1 cellular context compared by ENCODE assay signal in the genomic region with DNA sequence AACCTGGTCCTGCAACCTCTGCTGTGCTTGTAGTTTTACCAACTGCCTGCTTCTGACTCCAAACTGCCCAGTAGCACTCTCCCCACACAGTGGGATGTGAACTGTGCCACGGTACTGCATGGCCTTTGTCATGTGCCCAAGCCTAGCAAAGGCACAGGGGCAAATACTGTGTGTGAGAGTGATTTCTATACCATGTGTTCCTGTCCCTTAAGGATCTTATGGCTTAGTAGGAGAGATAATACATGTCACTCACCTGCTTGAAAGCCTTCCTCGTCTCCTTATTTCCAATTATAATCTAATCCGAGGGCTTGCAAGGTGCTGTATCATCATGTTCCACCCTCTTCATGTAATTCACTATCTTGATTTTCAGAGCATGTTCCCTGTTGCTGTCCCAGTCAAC.
TF ChIP-seq lines count a peak whose summit lies in the region.

No MANE protein-coding gene starts in this region.

TF ChIP-seq in WTC11, 78 proteins besides CTCF, POLR2A, EP300 and RAD21 (continued from another document):
- TF ChIP-seq, protein P1, sequence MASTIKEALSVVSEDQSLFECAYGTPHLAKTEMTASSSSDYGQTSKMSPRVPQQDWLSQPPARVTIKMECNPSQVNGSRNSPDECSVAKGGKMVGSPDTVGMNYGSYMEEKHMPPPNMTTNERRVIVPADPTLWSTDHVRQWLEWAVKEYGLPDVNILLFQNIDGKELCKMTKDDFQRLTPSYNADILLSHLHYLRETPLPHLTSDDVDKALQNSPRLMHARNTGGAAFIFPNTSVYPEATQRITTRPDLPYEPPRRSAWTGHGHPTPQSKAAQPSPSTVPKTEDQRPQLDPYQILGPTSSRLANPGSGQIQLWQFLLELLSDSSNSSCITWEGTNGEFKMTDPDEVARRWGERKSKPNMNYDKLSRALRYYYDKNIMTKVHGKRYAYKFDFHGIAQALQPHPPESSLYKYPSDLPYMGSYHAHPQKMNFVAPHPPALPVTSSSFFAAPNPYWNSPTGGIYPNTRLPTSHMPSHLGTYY (CRISPR knock-in tag; IDR thresholded peaks at IDR 0.05) = no peak
- TF ChIP-seq CREM (CRISPR knock-in tag; IDR thresholded peaks at IDR 0.05) (no peak), ZNF219 (CRISPR knock-in tag; IDR thresholded peaks at IDR 0.05; ENCODE audit: borderline replicate concordance) (no peak), FOXJ3 (CRISPR knock-in tag; IDR thresholded peaks at IDR 0.05; ENCODE audit: borderline replicate concordance) (no peak), KAT7 (CRISPR knock-in tag; IDR thresholded peaks at IDR 0.05; ENCODE audit: borderline replicate concordance) (no peak), FOXP1 (CRISPR knock-in tag; IDR thresholded peaks at IDR 0.05; ENCODE audit: borderline replicate concordance) (no peak), ZBTB21 (CRISPR knock-in tag; IDR thresholded peaks at IDR 0.05; ENCODE audit: borderline replicate concordance) (no peak), NR2C2 (CRISPR knock-in tag; IDR thresholded peaks at IDR 0.05) (no peak)
- TF ChIP-seq, protein P2, sequence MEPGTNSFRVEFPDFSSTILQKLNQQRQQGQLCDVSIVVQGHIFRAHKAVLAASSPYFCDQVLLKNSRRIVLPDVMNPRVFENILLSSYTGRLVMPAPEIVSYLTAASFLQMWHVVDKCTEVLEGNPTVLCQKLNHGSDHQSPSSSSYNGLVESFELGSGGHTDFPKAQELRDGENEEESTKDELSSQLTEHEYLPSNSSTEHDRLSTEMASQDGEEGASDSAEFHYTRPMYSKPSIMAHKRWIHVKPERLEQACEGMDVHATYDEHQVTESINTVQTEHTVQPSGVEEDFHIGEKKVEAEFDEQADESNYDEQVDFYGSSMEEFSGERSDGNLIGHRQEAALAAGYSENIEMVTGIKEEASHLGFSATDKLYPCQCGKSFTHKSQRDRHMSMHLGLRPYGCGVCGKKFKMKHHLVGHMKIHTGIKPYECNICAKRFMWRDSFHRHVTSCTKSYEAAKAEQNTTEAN (CRISPR knock-in tag; IDR thresholded peaks at IDR 0.05) = no peak
- TF ChIP-seq, protein P3, sequence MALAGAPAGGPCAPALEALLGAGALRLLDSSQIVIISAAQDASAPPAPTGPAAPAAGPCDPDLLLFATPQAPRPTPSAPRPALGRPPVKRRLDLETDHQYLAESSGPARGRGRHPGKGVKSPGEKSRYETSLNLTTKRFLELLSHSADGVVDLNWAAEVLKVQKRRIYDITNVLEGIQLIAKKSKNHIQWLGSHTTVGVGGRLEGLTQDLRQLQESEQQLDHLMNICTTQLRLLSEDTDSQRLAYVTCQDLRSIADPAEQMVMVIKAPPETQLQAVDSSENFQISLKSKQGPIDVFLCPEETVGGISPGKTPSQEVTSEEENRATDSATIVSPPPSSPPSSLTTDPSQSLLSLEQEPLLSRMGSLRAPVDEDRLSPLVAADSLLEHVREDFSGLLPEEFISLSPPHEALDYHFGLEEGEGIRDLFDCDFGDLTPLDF (CRISPR knock-in tag; IDR thresholded peaks at IDR 0.05) = no peak
